In the genomic region with DNA sequence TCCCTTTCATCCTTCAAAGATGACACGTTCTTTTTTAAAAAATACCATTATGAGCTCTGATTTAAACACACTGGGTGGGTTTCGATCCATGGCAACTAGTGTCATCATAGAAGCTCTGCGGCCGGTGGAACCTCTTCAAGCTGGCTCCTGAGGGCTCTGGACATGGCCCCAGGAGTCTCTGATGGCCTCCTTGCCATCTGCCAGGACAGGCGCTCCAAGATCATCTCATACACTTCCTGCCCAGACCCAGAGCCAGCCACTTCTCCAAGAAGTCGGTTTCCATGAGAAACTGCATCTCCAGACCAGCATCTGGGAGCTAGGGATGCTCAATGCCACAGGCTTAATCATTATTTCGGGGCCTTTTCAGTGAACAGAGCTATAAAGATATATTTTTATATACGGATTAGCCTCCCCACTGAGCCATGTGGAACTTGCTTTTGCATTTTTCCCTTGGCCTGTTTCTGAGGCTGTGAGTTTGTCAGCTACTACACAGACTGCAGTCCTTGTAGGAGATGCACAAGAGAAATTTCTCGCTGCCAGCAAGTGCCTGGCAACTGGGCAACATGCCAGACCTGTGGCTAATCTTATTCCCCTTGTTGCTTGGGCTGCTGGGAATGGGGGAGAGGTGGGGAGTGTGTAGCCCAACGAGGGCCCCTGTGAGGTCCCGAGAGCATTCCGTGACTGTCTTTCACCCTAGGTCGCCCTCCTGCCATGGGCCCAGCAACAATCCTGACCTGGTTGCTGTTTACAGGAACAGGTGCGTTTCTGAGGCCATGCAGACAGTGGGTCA, we compare ENCODE assay signal across 28 cellular contexts. TPM values are rescaled to one million over a fixed set of nuclear protein-coding genes. Genes with fewer than 3 reads are reported as not detected.
A peak's percentile ranks its signal among the peaks of the same experiment; 100 is the strongest.
DNase-seq lines count a peak whose midpoint lies in the region; ATAC-seq and TF ChIP-seq lines count a peak whose summit lies in the region.
"Had no signal": no experiment of that assay in that cellular context is flagged by ENCODE, and none has a peak within 500 bp of the region (broad histone marks: within the 10 kb centered on the region; RNA-seq: fewer than 3 reads in every experiment).

No MANE protein-coding gene starts in this region.

- peaks cover 0 to 14% (median 0%) of the 10 kb centered on the region in 9 donors for H3K4me1 ChIP-seq in heart right ventricle
- H3K4me1 ChIP-seq: psoas muscle had no signal

- 0 out of 2 replicates have a peak overlapping the region, but pooled peaks have one; percentile 29 for H3K27ac ChIP-seq in SK-N-MC
- peak overlapping the region in 6 of 10 donors; percentile 10 to 75 (median 57) for H3K27ac ChIP-seq in heart right ventricle
- H3K27ac ChIP-seq: 22Rv1, psoas muscle had no signal

- ATAC-seq in heart right ventricle (peak in 7 of 8 donors; percentile 25 to 80 (median 65)), HG02885 (IDR thresholded peaks at IDR 0.05; ENCODE audit: poor library complexity, unreplicated experiment) (no peak)
- ATAC-seq: GM23338, left colon, Panc1, psoas muscle had no signal

- DNase-seq in DMS 273 (lab: John Stamatoyannopoulos, UW; ENCODE audit: unreplicated experiment) (peak; percentile 34), DMS 273 treated with DMSO at 0.1 percent for 48 hours (lab: John Stamatoyannopoulos, UW) (no peak), SK-N-MC (ENCODE audit: low read depth, low spot score) (no peak), heart right ventricle (peak; percentile 47 to 63), posterior cingulate gyrus (peak in 9 of 10 donors; percentile 45 to 92 (median 65)), CD1c-positive myeloid dendritic cell (ENCODE audit: extremely low spot score) (no peak), dermis blood vessel endothelial cell (no peak)
- DNase-seq: activated B cell treated with CpG ODN at 0.5 μM for 24 hours; activated CD4-positive, alpha-beta memory T cell treated with anti-CD3 and anti-CD28 coated beads for 36 hours; activated T-cell treated with anti-CD3 and anti-CD28 coated beads for 4 hours; effector CD8-positive, alpha-beta T cell; KG1; left colon; MV-4-11; NCI-H1694 treated with DMSO at 0.1 percent for 48 hours; NCI-H345; nephron progenitor cell; NK-92 treated with Interleukin-12 subunit alpha and Interleukin-12 subunit beta, amount 100 ng/mL, for 24 hours; psoas muscle; stimulated activated CD4-positive, alpha-beta T cell treated with anti-CD3 and anti-CD28 coated beads, Interleukin-2, amount 100 ng/mL, for 48 hours; stimulated activated naive CD4-positive, alpha-beta T cell treated with Interleukin-2 at 50 U/mL for 16 hours; trophoblast cell had no signal

- intact Hi-C loops in heart right ventricle (cut with DNase I): no loop called here
- intact Hi-C loops in posterior cingulate gyrus (cut with DNase I): no loop called here

- H3K9me3 ChIP-seq in SK-N-MC (ENCODE audit: low read depth, low read length): no peaks in the 10 kb centered on the region
- no peaks in the 10 kb centered on the region for H3K9me3 ChIP-seq in heart right ventricle
- H3K9me3 ChIP-seq: psoas muscle had no signal

- WGBS in heart right ventricle, 2 donors: 70 to 80% methylated on average over 14 of the region's 14 CpGs

- H3K36me3 ChIP-seq in SK-N-MC (ENCODE audit: insufficient read depth, low read length): peaks cover 36% of the 10 kb centered on the region; the same call in 1 of the 2 replicates
- peaks cover 0 to 99% (median 42%) of the 10 kb centered on the region in 9 donors for H3K36me3 ChIP-seq in heart right ventricle

- H3K27me3 ChIP-seq in heart right ventricle: no peaks in the 10 kb centered on the region

- TF ChIP-seq CTCF in heart right ventricle (IDR thresholded peaks at IDR 0.05): no peak

- H3K4me3 ChIP-seq in SK-N-MC (no peak overlapping the region), heart right ventricle (no peak overlapping the region)
- H3K4me3 ChIP-seq: GM23338, psoas muscle, smooth muscle cell had no signal

- H3K9ac ChIP-seq in SK-N-MC (ENCODE audit: insufficient read length): no peak overlapping the region

RNA-seq across cellular contexts. Expression of gene SUGP1, which starts 15.9 kb away (rescaled TPM):
- total RNA-seq in heart right ventricle (10 to 100 TPM; 33.6 to 50.2 (median 44.8) TPM), dermis blood vessel endothelial cell (20.1 and 26.7 TPM in 2 replicates)
- polyA plus RNA-seq in heart right ventricle: 10 to 100 TPM; 30.1 to 32.0 TPM

RNA-seq across cellular contexts. Expression of gene MAU2, which starts 16.2 kb away (rescaled TPM):
- total RNA-seq in heart right ventricle: 10 to 100 TPM; 29.3 to 48.6 (median 36.7) TPM
- 10 to 100 TPM; 11.2 to 39.4 TPM for polyA plus RNA-seq in heart right ventricle
- total RNA-seq in dermis blood vessel endothelial cell: 40.8 and 42.4 TPM in 2 replicates

RNA-seq across cellular contexts. Expression of gene TM6SF2, which starts 31.3 kb away (rescaled TPM):
- total RNA-seq in heart right ventricle (1 to 10 TPM in 4 of 10 donors, under 1 TPM in 6; 0.17 to 2.1 (median 0.64) TPM), dermis blood vessel endothelial cell (not detected in 2 replicates)
- polyA plus RNA-seq in heart right ventricle: under 1 TPM; 0.20 to 0.66 TPM
- total RNA-seq: activated B cell treated with CpG ODN at 0.5 μM for 24 hours; activated CD4-positive, alpha-beta memory T cell treated with anti-CD3 and anti-CD28 coated beads for 36 hours; mononuclear cell had no signal

Comparison
In these comparisons a context has a peak if more than half of its experiments do, and no peak if none do; other contexts are left out.
1. DNase-seq: peak in DMS 273 (single experiment), heart right ventricle (2 of 2) and posterior cingulate gyrus (9 of 10); none in DMS 273 treated with DMSO at 0.1 percent for 48 hours (single experiment), SK-N-MC (single experiment), CD1c-positive myeloid dendritic cell (single experiment) and dermis blood vessel endothelial cell (single experiment).